ENCODE assay signal across 2 cellular contexts in genomic region chr17:16975744-16976625, GRCh38.
TF ChIP-seq lines count a peak whose summit lies in the region.

No MANE protein-coding gene starts in this region.

TF ChIP-seq in SK-N-SH treated with all-trans-retinoic acid at 6 μM for 48 hours, 23 proteins besides CTCF, POLR2A, EP300 and RAD21 (continued from another document):
- TF ChIP-seq PATZ1 (CRISPR knock-in tag; IDR thresholded peaks at IDR 0.05; ENCODE audit: borderline replicate concordance): no peak

TF ChIP-seq in GM23338, 12 proteins besides CTCF, POLR2A, EP300 and RAD21 (continued from another document):
- TF ChIP-seq ZNF462 (CRISPR knock-in tag; IDR thresholded peaks at IDR 0.05) (no peak), EZH2 (IDR thresholded peaks at IDR 0.05; ENCODE audit: low read depth, unreplicated experiment) (no peak)
